In the genomic region with DNA sequence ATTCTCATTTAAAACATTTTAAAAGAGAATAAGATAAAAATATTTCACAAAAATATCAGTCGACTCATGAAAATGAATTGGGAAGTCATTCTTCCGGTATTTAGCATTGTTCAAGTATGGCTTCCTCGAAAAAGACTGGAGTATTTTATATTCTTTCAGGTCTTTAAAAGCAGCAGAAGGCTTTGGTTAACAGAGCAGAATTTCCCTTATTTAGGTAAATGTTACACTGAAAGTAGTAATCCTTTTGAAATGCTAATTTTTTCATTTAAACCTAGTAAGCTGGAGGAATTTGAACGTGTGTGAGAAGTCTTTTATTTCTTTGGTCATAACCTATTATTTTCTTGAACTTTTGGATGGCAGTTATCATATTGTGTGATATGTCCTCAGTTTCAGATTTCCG, we compare ENCODE assay signal across 22 cellular contexts. TPM values are rescaled to one million over a fixed set of nuclear protein-coding genes. Genes with fewer than 3 reads are reported as not detected.
"Had no signal": no experiment of that assay in that cellular context is flagged by ENCODE, and none has a peak within 500 bp of the region (broad histone marks: within the 10 kb centered on the region; RNA-seq: fewer than 3 reads in every experiment).

No MANE protein-coding gene starts in this region.

- ATAC-seq: HepG2 had no signal

- H3K36me3 ChIP-seq: MG63, SJSA1 had no signal

- H3K4me1 ChIP-seq: SJSA1 had no signal

- H3K27me3 ChIP-seq: MG63, SJSA1 had no signal

- H3K27ac ChIP-seq: SJSA1, SK-N-MC had no signal

- H3K9me3 ChIP-seq: MG63, SJSA1 had no signal

- H3K4me3 ChIP-seq: MG63, SJSA1, SK-N-MC had no signal

- DNase-seq: IMR-90, Karpas-422, KG1, MG63, NCI-H1092 treated with DMSO at 0.1 percent for 48 hours, NCI-H1436, NCI-H187, NCI-H2029, NCI-H2081 treated with DMSO at 0.1 percent for 48 hours, NCI-H2171, NCI-H226, NCI-H446, NCI-H510A, NCI-H524 treated with DMSO at 0.1 percent for 48 hours, NCI-H69, NCI-H774, Right ventricle myocardium superior, RPMI8226, SIG-M5 had no signal

RNA-seq across cellular contexts. Expression of gene TENM3, which starts 11.2 kb away (rescaled TPM):
- polyA plus RNA-seq: HepG2 had no signal
